ENCODE assay signal across 9 cellular contexts in the genomic region with DNA sequence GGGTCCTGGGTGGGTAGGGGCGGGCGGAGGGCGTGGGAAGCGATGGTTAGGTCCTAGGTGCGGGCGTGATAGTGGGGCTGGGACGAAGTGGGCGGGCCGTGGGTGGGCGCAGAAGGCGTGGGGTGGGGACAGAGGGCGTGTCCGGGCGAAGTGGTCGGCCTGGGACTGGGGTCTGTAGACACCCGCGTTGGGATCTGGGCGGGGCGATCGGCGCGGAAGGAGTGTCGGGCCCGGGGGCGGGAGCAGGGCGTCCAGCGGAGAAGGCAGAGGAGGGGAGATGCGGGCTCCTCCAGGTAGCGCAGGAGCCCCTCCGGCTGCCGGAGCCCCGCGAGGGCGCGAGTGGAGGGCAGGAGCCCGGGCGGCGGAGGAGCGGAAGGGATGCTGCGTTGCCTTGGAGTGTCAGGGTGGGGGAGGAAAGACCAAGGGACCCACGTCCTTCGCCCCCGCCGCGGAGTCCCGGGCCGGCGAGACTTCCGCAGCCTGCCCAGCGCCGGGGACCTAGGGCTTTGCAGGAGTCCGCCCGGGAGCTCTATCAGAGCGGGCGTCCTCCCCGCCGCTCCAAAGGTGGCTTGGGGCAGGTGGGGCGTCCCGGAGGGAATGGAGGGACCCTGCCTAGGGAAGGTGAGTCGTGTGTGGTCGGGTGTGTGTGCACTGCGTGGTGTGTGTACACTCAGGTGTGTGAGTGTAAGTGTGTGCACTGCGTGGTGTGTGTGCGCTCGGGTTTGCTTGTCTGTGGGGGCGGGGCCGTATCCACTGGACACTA. TPM values are rescaled to one million over a fixed set of nuclear protein-coding genes. Genes with fewer than 3 reads are reported as not detected.
DNase-seq lines count a peak whose midpoint lies in the region; ATAC-seq and FAIRE-seq lines count a peak whose summit lies in the region.
"Had no signal": no experiment of that assay in that cellular context is flagged by ENCODE, and none has a peak within 500 bp of the region (broad histone marks: within the 10 kb centered on the region; RNA-seq: fewer than 3 reads in every experiment).

No MANE protein-coding gene starts in this region.

- POLR2A ChIA-PET in CD4-positive, alpha-beta memory T cell (lab: Charles Lee; ENCODE audit: partially characterized antibody), result interaction anchor here (0.7 to 3.4 kb wide), 17 partner anchors 9 to 378 kb away, joined by 3 to 61 read pairs (median 5); partner anchors contain the start of gene IBA57

- peak overlapping the region; percentile 47 to 86 (median 73) for H3K27ac Mint-ChIP-seq in CD4-positive, alpha-beta memory T cell
- no peak overlapping the region for H3K27ac Mint-ChIP-seq in activated naive CD4-positive, alpha-beta T cell treated with anti-CD3 and anti-CD28 coated beads for 36 hours

- peak overlapping the region; percentile 47 for H3K27ac ChIP-seq in CD4-positive, alpha-beta memory T cell (ENCODE audit: low read depth, low read length)
- H3K27ac ChIP-seq in right cardiac atrium (ENCODE audit: low read length), result no peak overlapping the region

- no peaks in the 10 kb centered on the region for H3K27me3 ChIP-seq in CD4-positive, alpha-beta memory T cell (ENCODE audit: insufficient read depth, low read length)
- no peaks in the 10 kb centered on the region for H3K27me3 ChIP-seq in right cardiac atrium (ENCODE audit: control insufficient read depth, insufficient read depth)

- peaks cover 13 to 46% (median 22%) of the 10 kb centered on the region in 4 donors for H3K4me1 Mint-ChIP-seq in CD4-positive, alpha-beta memory T cell
- peaks cover 19% of the 10 kb centered on the region for H3K4me1 Mint-ChIP-seq in activated naive CD4-positive, alpha-beta T cell treated with anti-CD3 and anti-CD28 coated beads for 36 hours (ENCODE audit: low read depth)

- CTCF ChIA-PET in CD4-positive, alpha-beta memory T cell (lab: Charles Lee; ENCODE audit: partially characterized antibody), result interaction anchor here (1.0 to 4.2 kb wide), 3 partner anchors 24 to 165 kb away, joined by 4 to 43 read pairs (median 5); no protein-coding TSS in a partner anchor
- CTCF ChIA-PET in activated naive CD4-positive, alpha-beta T cell treated with anti-CD3 and anti-CD28 coated beads for 36 hours (lab: Charles Lee), result no interaction called here

- peaks cover 28% of the 10 kb centered on the region for H3K4me1 ChIP-seq in CD4-positive, alpha-beta memory T cell (ENCODE audit: insufficient read depth, low read length)
- H3K4me1 ChIP-seq in right cardiac atrium (ENCODE audit: control insufficient read depth, insufficient read depth, low read length), result no peaks in the 10 kb centered on the region

- FAIRE-seq in RCC 7860 (lab: Jason Lieb, UNC), result no peak

- ATAC-seq in GM18907 (IDR thresholded peaks at IDR 0.05; ENCODE audit: unreplicated experiment) (peak; percentile 61), HG03064 (IDR thresholded peaks at IDR 0.05; ENCODE audit: low read depth, unreplicated experiment) (peak; percentile 62), right cardiac atrium (peak; percentile 76 to 79), sciatic nerve (peak; percentile 82)

- no peaks in the 10 kb centered on the region for H3K27me3 Mint-ChIP-seq in CD4-positive, alpha-beta memory T cell
- H3K27me3 Mint-ChIP-seq in activated naive CD4-positive, alpha-beta T cell treated with anti-CD3 and anti-CD28 coated beads for 36 hours (ENCODE audit: low read depth), result peaks cover 2% of the 10 kb centered on the region

- peak overlapping the region; percentile 17 to 62 for H3K4me3 ChIP-seq in CD4-positive, alpha-beta memory T cell (ENCODE audit: low read length in 2 of 2)
- peak overlapping the region; percentile 61 for H3K4me3 ChIP-seq in right cardiac atrium (ENCODE audit: low read length)

- H3K9me3 Mint-ChIP-seq in CD4-positive, alpha-beta memory T cell, result no peaks in the 10 kb centered on the region
- H3K9me3 Mint-ChIP-seq in activated naive CD4-positive, alpha-beta T cell treated with anti-CD3 and anti-CD28 coated beads for 36 hours, result no peaks in the 10 kb centered on the region

- no peaks in the 10 kb centered on the region for H3K36me3 Mint-ChIP-seq in CD4-positive, alpha-beta memory T cell
- H3K36me3 Mint-ChIP-seq in activated naive CD4-positive, alpha-beta T cell treated with anti-CD3 and anti-CD28 coated beads for 36 hours (ENCODE audit: low read depth), result no peaks in the 10 kb centered on the region

- no peaks in the 10 kb centered on the region for H3K36me3 ChIP-seq in CD4-positive, alpha-beta memory T cell (ENCODE audit: insufficient read depth, low read length)

- no peaks in the 10 kb centered on the region for H3K9me3 ChIP-seq in CD4-positive, alpha-beta memory T cell (ENCODE audit: control insufficient read depth in 1 of 2, low read length in 2 of 2)
- no peaks in the 10 kb centered on the region for H3K9me3 ChIP-seq in right cardiac atrium (ENCODE audit: control insufficient read depth, low read length)

- intact Hi-C loops in CD4-positive, alpha-beta memory T cell (cut with micrococcal nuclease), result loop anchor here (1.0 to 5.0 kb wide), 7 partner anchors 22 to 379 kb away; partner anchors contain the start of genes IBA57, JMJD4, MRPL55 and SNAP47
- intact Hi-C loops in activated naive CD4-positive, alpha-beta T cell treated with anti-CD3 and anti-CD28 coated beads for 36 hours (cut with micrococcal nuclease), result loop anchor here (1.0 to 5.0 kb wide), 7 partner anchors 22 to 848 kb away; partner anchors contain the start of genes ARF1, COQ8A, JMJD4 and MRPL55
- intact Hi-C loops in right cardiac atrium (cut with DNase I), result no loop called here
- intact Hi-C loops in sciatic nerve (cut with DNase I), result no loop called here

- 2% methylated on average over 67 of the region's 67 CpGs for WGBS in right cardiac atrium

- peak in 4 of 5 donors; percentile 78 to 82 (median 80) for DNase-seq in CD4-positive, alpha-beta memory T cell
- DNase-seq in NCI-H2227 (lab: John Stamatoyannopoulos, UW; ENCODE audit: unreplicated experiment) (peak; percentile 87), right cardiac atrium (peak in 1 of 3 donors; percentile 91), sciatic nerve (ENCODE audit: low spot score) (peak; percentile 86), RCC 7860 (ENCODE audit: low spot score) (no peak)
- peak; percentile 68 for DNase-seq in activated naive CD4-positive, alpha-beta T cell treated with anti-CD3 and anti-CD28 coated beads for 36 hours

- H3K4me3 Mint-ChIP-seq in CD4-positive, alpha-beta memory T cell, result peak overlapping the region; percentile 79 to 93 (median 84)
- peak overlapping the region; percentile 73 for H3K4me3 Mint-ChIP-seq in activated naive CD4-positive, alpha-beta T cell treated with anti-CD3 and anti-CD28 coated beads for 36 hours

RNA-seq across cellular contexts. Expression of gene PRSS38, which starts 27.0 kb away (rescaled TPM):
- not detected for total RNA-seq in CD4-positive, alpha-beta memory T cell
- not detected for polyA plus RNA-seq in CD4-positive, alpha-beta memory T cell
- total RNA-seq in activated naive CD4-positive, alpha-beta T cell treated with anti-CD3 and anti-CD28 coated beads for 36 hours, result not detected
- total RNA-seq in right cardiac atrium (not detected), sciatic nerve (not detected)
- polyA plus RNA-seq in right cardiac atrium, result not detected
- total RNA-seq: T-helper 2 cell treated with Interferon-gamma antibody and Interleukin-4, amounts not matched to agents 100 ng/mL and 5 ng/mL, for 36 hours had no signal

RNA-seq across cellular contexts. Expression of gene SNAP47, which starts 53.2 kb away (rescaled TPM):
- 10 to 100 TPM; 27.0 to 30.5 TPM for total RNA-seq in CD4-positive, alpha-beta memory T cell
- 10 to 100 TPM; 46.6 to 53.6 TPM for polyA plus RNA-seq in CD4-positive, alpha-beta memory T cell
- 10 to 100 TPM; 18.7 to 23.0 TPM for total RNA-seq in activated naive CD4-positive, alpha-beta T cell treated with anti-CD3 and anti-CD28 coated beads for 36 hours
- total RNA-seq in right cardiac atrium (10 to 100 TPM; 61.6 to 91.8 (median 65.5) TPM), sciatic nerve (32.3 TPM)
- polyA plus RNA-seq in right cardiac atrium, result 43.1 TPM

RNA-seq across cellular contexts. Expression of gene JMJD4, which starts 53.4 kb away (rescaled TPM):
- total RNA-seq in CD4-positive, alpha-beta memory T cell, result 10 to 100 TPM; 32.4 to 34.1 TPM
- polyA plus RNA-seq in CD4-positive, alpha-beta memory T cell, result 10 to 100 TPM; 22.6 to 26.9 TPM
- total RNA-seq in activated naive CD4-positive, alpha-beta T cell treated with anti-CD3 and anti-CD28 coated beads for 36 hours, result 10 to 100 TPM; 11.3 to 11.7 TPM
- total RNA-seq in right cardiac atrium, result 10 to 100 TPM in 1 of 4 donors, 1 to 10 TPM in 3; 7.7 to 11.5 (median 8.9) TPM
- 9.5 TPM for polyA plus RNA-seq in right cardiac atrium
- total RNA-seq in sciatic nerve, result 13.4 TPM

Comparison
In these comparisons a context has a peak if more than half of its experiments do, and no peak if none do; other contexts are left out.
1. intact Hi-C loops: an anchor here in CD4-positive, alpha-beta memory T cell (1.0 to 5.0 kb wide) and activated naive CD4-positive, alpha-beta T cell treated with anti-CD3 and anti-CD28 coated beads for 36 hours (1.0 to 5.0 kb wide); none called in right cardiac atrium and sciatic nerve.